ENCODE assay signal across 9 cellular contexts in genomic region chr2:36459725-36460137, GRCh38.
A peak's percentile ranks its signal among the peaks of the same experiment; 100 is the strongest.
DNase-seq lines count a peak whose midpoint lies in the region; ATAC-seq and TF ChIP-seq lines count a peak whose summit lies in the region.
"Had no signal": no experiment of that assay in that cellular context is flagged by ENCODE, and none has a peak within 500 bp of the region (broad histone marks: within the 10 kb centered on the region; RNA-seq: fewer than 3 reads in every experiment).

No MANE protein-coding gene starts in this region.

- H3K4me3 ChIP-seq in astrocyte of the spinal cord (ENCODE audit: low read depth, low read length), result no peak overlapping the region

- H3K27me3 Mint-ChIP-seq in Calu3 (ENCODE audit: unreplicated experiment), result no peaks in the 10 kb centered on the region
- H3K27me3 Mint-ChIP-seq in activated naive CD4-positive, alpha-beta T cell treated with anti-CD3 and anti-CD28 coated beads, Interleukin-2, amount 10 ng/mL, durations not matched to agents 7 days and 5 days, result no peaks in the 10 kb centered on the region

- peak; percentile 64 for ATAC-seq in left lobe of liver
- no peak for ATAC-seq in GM19452 (IDR thresholded peaks at IDR 0.05; ENCODE audit: unreplicated experiment)
- no peak for ATAC-seq in stimulated activated effector memory CD8-positive, alpha-beta T cell treated with anti-CD3 and anti-CD28 coated beads, Interleukin-12 subunit alpha, Interleukin-12 subunit beta, amount 100 ng/mL, for 72 hours

- H3K36me3 Mint-ChIP-seq in Calu3 (ENCODE audit: insufficient read depth, unreplicated experiment), result no peaks in the 10 kb centered on the region
- H3K36me3 Mint-ChIP-seq in activated naive CD4-positive, alpha-beta T cell treated with anti-CD3 and anti-CD28 coated beads, Interleukin-2, amount 10 ng/mL, durations not matched to agents 7 days and 5 days, result no peaks in the 10 kb centered on the region
- peaks cover 7% of the 10 kb centered on the region for H3K36me3 Mint-ChIP-seq in stimulated activated effector memory CD8-positive, alpha-beta T cell treated with anti-CD3 and anti-CD28 coated beads, Interleukin-12 subunit alpha, Interleukin-12 subunit beta, amount 100 ng/mL, for 72 hours

- intact Hi-C loops in Calu3 (cut with micrococcal nuclease; ENCODE audit: unreplicated experiment), result loop anchor here (1.0 kb wide), 1 partner anchor 48 kb away; no protein-coding TSS in a partner anchor

- peaks cover 18% of the 10 kb centered on the region for H3K4me1 Mint-ChIP-seq in Calu3 (ENCODE audit: low read depth, unreplicated experiment)
- H3K4me1 Mint-ChIP-seq in activated naive CD4-positive, alpha-beta T cell treated with anti-CD3 and anti-CD28 coated beads, Interleukin-2, amount 10 ng/mL, durations not matched to agents 7 days and 5 days, result no peaks in the 10 kb centered on the region
- peaks cover 8% of the 10 kb centered on the region for H3K4me1 Mint-ChIP-seq in stimulated activated effector memory CD8-positive, alpha-beta T cell treated with anti-CD3 and anti-CD28 coated beads, Interleukin-12 subunit alpha, Interleukin-12 subunit beta, amount 100 ng/mL, for 72 hours

- in situ Hi-C loops in astrocyte of the spinal cord (cut with HindIII; ENCODE audit: low sequenced_read_pairs), result no loop called here

- no TSS peak for BruUV-seq in Calu3 (replicated peaks; lab: Mats Ljungman, UMichigan)

- no peak overlapping the region for H3K27ac Mint-ChIP-seq in Calu3 (ENCODE audit: unreplicated experiment)
- H3K27ac Mint-ChIP-seq in activated naive CD4-positive, alpha-beta T cell treated with anti-CD3 and anti-CD28 coated beads, Interleukin-2, amount 10 ng/mL, durations not matched to agents 7 days and 5 days, result no peak overlapping the region
- no peak overlapping the region for H3K27ac Mint-ChIP-seq in stimulated activated effector memory CD8-positive, alpha-beta T cell treated with anti-CD3 and anti-CD28 coated beads, Interleukin-12 subunit alpha, Interleukin-12 subunit beta, amount 100 ng/mL, for 72 hours
- H3K27ac Mint-ChIP-seq: dendritic cell treated with granulocyte-macrophage colony-stimulating factor and Interleukin-4, amounts not matched to agents 40 ng/mL and 50 ng/mL, for 4 days had no signal

- CTCF ChIA-PET in Calu3 (lab: Charles Lee), result interaction anchor here (0.6 to 2.6 kb wide), 26 partner anchors 9 to 486 kb away, joined by 3 to 15 read pairs (median 4); partner anchors contain the start of gene CRIM1
- CTCF ChIA-PET in activated naive CD4-positive, alpha-beta T cell treated with anti-CD3 and anti-CD28 coated beads, Interleukin-2, amount 10 ng/mL, durations not matched to agents 7 days and 5 days (lab: Charles Lee), result interaction anchor here (1.2 kb wide), 1 partner anchor 107 kb away, joined by 4 read pairs; no protein-coding TSS in a partner anchor

- peak; percentile 66 for DNase-seq in Calu3
- peak; percentile 17 for DNase-seq in NCI-H1105 (lab: John Stamatoyannopoulos, UW)
- DNase-seq in astrocyte of the spinal cord (ENCODE audit: low read depth, low spot score), result peak; percentile 75
- DNase-seq in left lobe of liver (ENCODE audit: low spot score), result no peak
- DNase-seq in activated naive CD4-positive, alpha-beta T cell treated with anti-CD3 and anti-CD28 coated beads, Interleukin-2, amount 10 ng/mL, durations not matched to agents 7 days and 5 days, result no peak
- no peak for DNase-seq in cerebellum (ENCODE audit: low spot score)
- DNase-seq in stimulated activated effector memory CD8-positive, alpha-beta T cell treated with anti-CD3 and anti-CD28 coated beads, Interleukin-12 subunit alpha, Interleukin-12 subunit beta, amount 100 ng/mL, for 72 hours (ENCODE audit: low spot score in 2 of 2), result no peak

- TF ChIP-seq CTCF in Calu3 (IDR thresholded peaks at IDR 0.05; ENCODE audit: unreplicated experiment), result peak; percentile 45
- peak; percentile 63 for TF ChIP-seq CTCF in astrocyte of the spinal cord (IDR thresholded peaks at IDR 0.05; ENCODE audit: low read depth, low read length)

- H3K9me3 Mint-ChIP-seq in Calu3 (ENCODE audit: low read depth, unreplicated experiment), result no peaks in the 10 kb centered on the region
- no peaks in the 10 kb centered on the region for H3K9me3 Mint-ChIP-seq in activated naive CD4-positive, alpha-beta T cell treated with anti-CD3 and anti-CD28 coated beads, Interleukin-2, amount 10 ng/mL, durations not matched to agents 7 days and 5 days
- no peaks in the 10 kb centered on the region for H3K9me3 Mint-ChIP-seq in stimulated activated effector memory CD8-positive, alpha-beta T cell treated with anti-CD3 and anti-CD28 coated beads, Interleukin-12 subunit alpha, Interleukin-12 subunit beta, amount 100 ng/mL, for 72 hours
- H3K9me3 Mint-ChIP-seq: dendritic cell treated with granulocyte-macrophage colony-stimulating factor and Interleukin-4, amounts not matched to agents 40 ng/mL and 50 ng/mL, for 4 days had no signal

- no peak overlapping the region for H3K4me3 Mint-ChIP-seq in Calu3 (ENCODE audit: low read depth, unreplicated experiment)
- H3K4me3 Mint-ChIP-seq in activated naive CD4-positive, alpha-beta T cell treated with anti-CD3 and anti-CD28 coated beads, Interleukin-2, amount 10 ng/mL, durations not matched to agents 7 days and 5 days, result no peak overlapping the region
- no peak overlapping the region for H3K4me3 Mint-ChIP-seq in stimulated activated effector memory CD8-positive, alpha-beta T cell treated with anti-CD3 and anti-CD28 coated beads, Interleukin-12 subunit alpha, Interleukin-12 subunit beta, amount 100 ng/mL, for 72 hours
- H3K4me3 Mint-ChIP-seq: dendritic cell treated with granulocyte-macrophage colony-stimulating factor and Interleukin-4, amounts not matched to agents 40 ng/mL and 50 ng/mL, for 4 days had no signal

Comparison
In these comparisons a context has a peak if more than half of its experiments do, and no peak if none do; other contexts are left out.
1. DNase-seq: peak in Calu3 (single experiment), NCI-H1105 (single experiment) and astrocyte of the spinal cord (single experiment); none in left lobe of liver (single experiment), activated naive CD4-positive, alpha-beta T cell treated with anti-CD3 and anti-CD28 coated beads, Interleukin-2, amount 10 ng/mL, durations not matched to agents 7 days and 5 days (single experiment), cerebellum (single experiment) and stimulated activated effector memory CD8-positive, alpha-beta T cell treated with anti-CD3 and anti-CD28 coated beads, Interleukin-12 subunit alpha, Interleukin-12 subunit beta, amount 100 ng/mL, for 72 hours (0 of 2).